Comparison of ENCODE assay signal across 17 cellular contexts in the genomic region with DNA sequence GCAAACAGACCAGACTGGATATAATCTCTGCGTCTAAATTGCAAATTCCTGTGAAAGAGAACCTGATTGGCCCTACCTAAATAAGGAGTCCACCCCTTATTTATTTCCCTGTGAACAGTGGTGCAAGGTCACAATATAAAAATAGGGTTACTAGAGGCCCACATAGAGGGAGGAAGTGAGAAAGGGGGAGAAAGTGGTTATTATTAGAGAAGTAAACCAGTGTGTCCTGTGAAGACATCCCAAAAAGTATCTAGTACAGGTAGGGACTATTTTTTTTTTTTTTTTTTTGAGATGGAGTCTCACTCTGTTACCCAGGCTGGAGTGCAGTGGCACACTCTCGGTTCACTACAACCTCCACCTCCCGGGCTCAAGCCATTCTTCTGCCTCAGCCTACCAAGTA. TPM values are rescaled to one million over a fixed set of nuclear protein-coding genes. Genes with fewer than 3 reads are reported as not detected.
A peak's percentile ranks its signal among the peaks of the same experiment; 100 is the strongest.
DNase-seq lines count a peak whose midpoint lies in the region; ATAC-seq, FAIRE-seq and TF ChIP-seq lines count a peak whose summit lies in the region.
"Had no signal": no experiment of that assay in that cellular context is flagged by ENCODE, and none has a peak within 500 bp of the region (broad histone marks: within the 10 kb centered on the region; RNA-seq: fewer than 3 reads in every experiment).

No MANE protein-coding gene starts in this region.

- H3K9ac ChIP-seq in GM12878 (ENCODE audit: control insufficient read depth, insufficient read depth, low read length) (no peak overlapping the region), GM23248 (no peak overlapping the region)

- H3K36me3 ChIP-seq in GM12878 (ENCODE audit: control insufficient read depth in 2 of 2, insufficient read depth in 2 of 2, low read length in 1 of 2): no peaks in the 10 kb centered on the region
- no peaks in the 10 kb centered on the region for H3K36me3 ChIP-seq in osteoblast (ENCODE audit: insufficient read depth, low read length)
- no peaks in the 10 kb centered on the region for H3K36me3 ChIP-seq in GM23248 (ENCODE audit: low read depth)
- H3K36me3 ChIP-seq: HAP-1 had no signal

- 25% methylated on average over 3 of the region's 3 CpGs for WGBS in GM12878 (ENCODE audit: insufficient coverage, insufficient replicate concordance, low lambda C conversion rate, missing lambda C conversion rate)
- 87 to 92% methylated on average over 3 of the region's 3 CpGs for WGBS in GM23248 (ENCODE audit: low coverage in 1 of 2, low lambda C conversion rate in 2 of 2, missing lambda C conversion rate in 2 of 2), 2 experiments

- CTCF ChIA-PET in GM12878 (lab: Yijun Ruan, JAX): interaction anchor here (1.0 kb wide), 1 partner anchor 10 kb away, joined by 3 read pairs; no protein-coding TSS in a partner anchor

- peak; percentile 41 for ATAC-seq in GM21360 (IDR thresholded peaks at IDR 0.05; ENCODE audit: unreplicated experiment)
- ATAC-seq in GM12878: peak; percentile 37; the same call in 2 of the 3 replicates
- peak in 1 of 2 donors; percentile 48 for ATAC-seq in naive B cell (ENCODE audit: low read depth in 2 of 2)
- no peak for ATAC-seq in stimulated activated effector memory CD8-positive, alpha-beta T cell treated with anti-CD3 and anti-CD28 coated beads, Interleukin-12 subunit alpha, Interleukin-12 subunit beta, amount 100 ng/mL, for 72 hours
- ATAC-seq: HepG2 had no signal

- peaks cover 3% of the 10 kb centered on the region; the same call in 1 of the 2 replicates for H3K9me2 ChIP-seq in GM23248 (ENCODE audit: insufficient read depth)

- no peak for TF ChIP-seq POLR2A in GM12891 (IDR thresholded peaks at IDR 0.05; ENCODE audit: low read depth, low read length)
- no peak for TF ChIP-seq POLR2A in GM12878 (IDR thresholded peaks at IDR 0.05; ENCODE audit: low read depth, low read length)

- FAIRE-seq in GM12891 (lab: Jason Lieb, UNC) (no peak), GM12878 (lab: Jason Lieb, UNC) (no peak)
- FAIRE-seq: HepG2, HTR-8/SVneo had no signal

- POLR2A ChIA-PET in GM12878 (lab: Charles Lee): no interaction called here

- H4K20me1 ChIP-seq in GM12878 (ENCODE audit: control insufficient read depth, insufficient read depth): no peaks in the 10 kb centered on the region
- H4K20me1 ChIP-seq in osteoblast (ENCODE audit: insufficient read depth, low read length): no peaks in the 10 kb centered on the region
- no peaks in the 10 kb centered on the region for H4K20me1 ChIP-seq in GM23248 (ENCODE audit: insufficient read depth)

- H3K4me2 ChIP-seq in GM12878 (ENCODE audit: control insufficient read depth, insufficient read depth): peak overlapping the region; percentile 61
- H3K4me2 ChIP-seq in osteoblast (ENCODE audit: insufficient read depth, low read length): no peak overlapping the region
- no peak overlapping the region for H3K4me2 ChIP-seq in GM23248 (ENCODE audit: unreplicated experiment)

- H3K4me1 ChIP-seq in GM12878 (ENCODE audit: control insufficient read depth, insufficient read depth, low read length) (peaks cover 21% of the 10 kb centered on the region), osteoblast (ENCODE audit: insufficient read depth, low read length) (no peaks in the 10 kb centered on the region), GM23248 (ENCODE audit: insufficient read depth) (peaks cover 5% of the 10 kb centered on the region; the same call in 1 of the 2 replicates)

- H3K27ac ChIP-seq in GM12878 (ENCODE audit: control insufficient read depth, insufficient read depth) (no peak overlapping the region), osteoblast (ENCODE audit: low read depth, low read length) (no peak overlapping the region), GM23248 (no peak overlapping the region)

- H3K27me3 ChIP-seq in GM12878 (replicated peaks in 1 of 2; ENCODE audit: control insufficient read depth in 2 of 2, insufficient read depth in 2 of 2, low read length in 1 of 2) (no peaks in the 10 kb centered on the region), osteoblast (ENCODE audit: insufficient read depth, low read length) (no peaks in the 10 kb centered on the region), GM23248 (replicated peaks; ENCODE audit: insufficient read depth) (no peaks in the 10 kb centered on the region)

- H3K36me3 Mint-ChIP-seq in naive B cell: no peaks in the 10 kb centered on the region
- H3K36me3 Mint-ChIP-seq in stimulated activated effector memory CD8-positive, alpha-beta T cell treated with anti-CD3 and anti-CD28 coated beads, Interleukin-12 subunit alpha, Interleukin-12 subunit beta, amount 100 ng/mL, for 72 hours: no peaks in the 10 kb centered on the region

- DNase-seq in GM12891 (ENCODE audit: insufficient read length, low spot score) (no peak), GM12878 (ENCODE audit: low read depth, low spot score) (no peak), naive B cell (no peak), osteoblast (ENCODE audit: insufficient read length, low spot score, missing footprints) (no peak), NCI-H2081 treated with DMSO at 0.1 percent for 48 hours (lab: John Stamatoyannopoulos, UW) (no peak), GM23248 (no peak)
- no peak for DNase-seq in stimulated activated effector memory CD8-positive, alpha-beta T cell treated with anti-CD3 and anti-CD28 coated beads, Interleukin-12 subunit alpha, Interleukin-12 subunit beta, amount 100 ng/mL, for 72 hours (ENCODE audit: low spot score in 2 of 2)
- DNase-seq: ACHN; C1 segment of cervical spinal cord; Calu3; CD4-positive, alpha-beta T cell; DMS 273 treated with DMSO at 0.1 percent for 48 hours; GOT3 had no signal

- no peak for TF ChIP-seq RAD21 in GM12878 (IDR thresholded peaks at IDR 0.05; ENCODE audit: insufficient read depth, low read depth, low read length)

- H3K9me3 Mint-ChIP-seq in naive B cell: no peaks in the 10 kb centered on the region
- H3K9me3 Mint-ChIP-seq in stimulated activated effector memory CD8-positive, alpha-beta T cell treated with anti-CD3 and anti-CD28 coated beads, Interleukin-12 subunit alpha, Interleukin-12 subunit beta, amount 100 ng/mL, for 72 hours: no peaks in the 10 kb centered on the region
- H3K9me3 Mint-ChIP-seq: CD4-positive, alpha-beta T cell had no signal

- SMC1A ChIA-PET in GM12878 (lab: Charles Lee; ENCODE audit: uncharacterized antibody, unreplicated experiment): no interaction called here

- TF ChIP-seq CTCF in GM12878 (IDR thresholded peaks at IDR 0.05 in 2 of 3, conservative IDR thresholded peaks at IDR 0.05 in 1 of 3; ENCODE audit: control insufficient read depth in 2 of 3, extremely low read depth in 1 of 3, insufficient read depth in 1 of 3, low read depth in 3 of 3, low read length in 3 of 3): no peak
- no peak for TF ChIP-seq CTCF in osteoblast (IDR thresholded peaks at IDR 0.05; ENCODE audit: extremely low read depth, low read depth, low read length)

- peaks cover 0 to 10% (median 0%) of the 10 kb centered on the region in 3 donors for H3K27me3 Mint-ChIP-seq in naive B cell
- H3K27me3 Mint-ChIP-seq: CD4-positive, alpha-beta T cell had no signal

- H2AFZ ChIP-seq in GM12878 (ENCODE audit: control insufficient read depth, low read depth, low read length) (no peak overlapping the region), osteoblast (ENCODE audit: low read length) (no peak overlapping the region), GM23248 (no peak overlapping the region)

- H3K79me2 ChIP-seq in GM12878 (ENCODE audit: control insufficient read depth, insufficient read depth, low read length) (no peaks in the 10 kb centered on the region), osteoblast (ENCODE audit: insufficient read depth, low read length) (no peaks in the 10 kb centered on the region), GM23248 (ENCODE audit: insufficient read depth) (no peaks in the 10 kb centered on the region)

- intact Hi-C loops in GM12878 (cut with micrococcal nuclease; ENCODE audit: unreplicated experiment): no loop called here

- no TSS peak for BruUV-seq in GM12878 (replicated peaks; lab: Mats Ljungman, UMichigan)

- peak overlapping the region in 5 of 8 donors; percentile 7 to 80 (median 63) for H3K4me3 Mint-ChIP-seq in naive B cell
- no peak overlapping the region for H3K4me3 Mint-ChIP-seq in stimulated activated effector memory CD8-positive, alpha-beta T cell treated with anti-CD3 and anti-CD28 coated beads, Interleukin-12 subunit alpha, Interleukin-12 subunit beta, amount 100 ng/mL, for 72 hours
- H3K4me3 Mint-ChIP-seq: CD4-positive, alpha-beta T cell had no signal

- H3K9me3 ChIP-seq in GM12878 (replicated peaks; ENCODE audit: control insufficient read depth, insufficient read depth, low read length) (no peaks in the 10 kb centered on the region), osteoblast (ENCODE audit: low read depth, low read length) (no peaks in the 10 kb centered on the region), GM23248 (ENCODE audit: low read depth) (no peaks in the 10 kb centered on the region)
- H3K9me3 ChIP-seq: HAP-1 had no signal

- peak overlapping the region in 3 of 6 donors; percentile 54 to 74 (median 63) for H3K27ac Mint-ChIP-seq in naive B cell
- no peak overlapping the region for H3K27ac Mint-ChIP-seq in stimulated activated effector memory CD8-positive, alpha-beta T cell treated with anti-CD3 and anti-CD28 coated beads, Interleukin-12 subunit alpha, Interleukin-12 subunit beta, amount 100 ng/mL, for 72 hours
- H3K27ac Mint-ChIP-seq: CD4-positive, alpha-beta T cell had no signal

- no peaks in the 10 kb centered on the region for H3F3A ChIP-seq in GM23248 (ENCODE audit: insufficient read depth)

- H3K4me3 ChIP-seq in GM12878 (no peak overlapping the region), osteoblast (ENCODE audit: insufficient read depth, low read length) (no peak overlapping the region), GM23248 (no peak overlapping the region)
- H3K4me3 ChIP-seq: HAP-1 had no signal

- in situ Hi-C loops in GM12878 (cut with MboI) (no loop called here), GM23248 (cut with MboI) (loop anchor here (25.0 kb wide), 1 partner anchor 208 kb away; no protein-coding TSS in a partner anchor)

- H3K4me1 Mint-ChIP-seq in naive B cell: peaks cover 27 to 45% (median 30%) of the 10 kb centered on the region in 3 donors
- peaks cover 4% of the 10 kb centered on the region for H3K4me1 Mint-ChIP-seq in stimulated activated effector memory CD8-positive, alpha-beta T cell treated with anti-CD3 and anti-CD28 coated beads, Interleukin-12 subunit alpha, Interleukin-12 subunit beta, amount 100 ng/mL, for 72 hours

- TF ChIP-seq EP300 in GM12878 (IDR thresholded peaks at IDR 0.05; ENCODE audit: borderline replicate concordance in 1 of 2, control insufficient read depth in 1 of 2, low read depth in 2 of 2, low read length in 2 of 2): no peak

- RAD21 ChIA-PET in GM12878 (lab: Charles Lee; ENCODE audit: unreplicated experiment): interaction anchor here (1.0 kb wide), 1 partner anchor 15 kb away, joined by 3 read pairs; no protein-coding TSS in a partner anchor

RNA-seq across cellular contexts. Expression of gene FRYL, which starts 15.0 kb away (rescaled TPM):
- 14.8 TPM for polyA plus RNA-seq in GM12891 (2012; ENCODE audit: low read depth, missing spikeins)
- 290 and 300 TPM in 2 replicates for total RNA-seq in GM12878 (2013; cell fraction: nucleolus; rRNA removed)
- total RNA-seq in GM12878 (2014; rRNA removed): 44.3 and 54.1 TPM in 2 replicates
- 50.6 and 53.6 TPM in 2 replicates for total RNA-seq in GM12878 (2014; rRNA removed; fragmentation: Illumina TruSeq; extraction: Trizol)
- 40.9 and 48.4 TPM in 2 replicates for total RNA-seq in GM12878 (2021)
- 9.6 TPM for polyA plus RNA-seq in GM12878 (2011; ENCODE audit: low read depth)
- polyA plus RNA-seq in GM12878 (2011; rRNA removed): 42.5 and 57.4 TPM in 2 replicates
- polyA plus RNA-seq in GM12878 (2011; cell fraction: cytosol; rRNA removed): 15.4 and 21.6 TPM in 2 replicates
- 51.3 and 52.6 TPM in 2 replicates for polyA plus RNA-seq in GM12878 (2011; cell fraction: nucleus; rRNA removed)
- 14.6 and 20.4 TPM in 2 replicates for polyA plus RNA-seq in GM12878 (2012)
- 27.0 and 31.0 TPM in 2 replicates for polyA plus RNA-seq in GM12878 (2014; fragmentation: Illumina TruSeq; extraction: Trizol)
- 10 to 100 TPM; 10.3 to 12.6 TPM for polyA plus RNA-seq in GM12878 (2014; fragmentation: Nextera tagmentation; extraction: Ambion mirVana)
- 23.0 and 23.8 TPM in 2 replicates for polyA plus RNA-seq in GM12878 (2014; rRNA removed)
- 10 to 100 TPM; 28.4 to 29.0 TPM for polyA plus RNA-seq in GM12878 (2016; fragmentation: Nextera tagmentation; extraction: Ambion mirVana)
- 128 and 172 TPM in 2 replicates for polyA minus RNA-seq in GM12878 (2011; rRNA and poly(A)+ RNA removed)
- 36.4 and 41.7 TPM in 2 replicates for polyA minus RNA-seq in GM12878 (2011; cell fraction: cytosol; rRNA and poly(A)+ RNA removed)
- polyA minus RNA-seq in GM12878 (2011; cell fraction: nucleus; rRNA and poly(A)+ RNA removed): 164 and 223 TPM in 2 replicates
- polyA plus RNA-seq in naive B cell (ENCODE audit: low read depth in 6 of 6): 10 to 100 TPM; 24.4 to 49.5 (median 37.9) TPM
- total RNA-seq in osteoblast: 39.2 and 42.0 TPM in 2 replicates
- 28.4 and 34.7 TPM in 2 replicates for total RNA-seq in GM23248 (2014; rRNA removed; shearing (Covaris generic))
- 12.4 and 16.6 TPM in 2 replicates for polyA plus RNA-seq in GM23248 (2016; fragmentation: Nextera tagmentation; extraction: Ambion mirVana)

RNA-seq across cellular contexts. Expression of gene OCIAD1, which starts 35.8 kb away (rescaled TPM):
- 84.8 TPM for polyA plus RNA-seq in GM12891 (2012; ENCODE audit: low read depth, missing spikeins)
- total RNA-seq in GM12878 (2013; cell fraction: nucleolus; rRNA removed): 201 and 206 TPM in 2 replicates
- total RNA-seq in GM12878 (2014; rRNA removed) (89.6 and 104 TPM in 2 replicates), GM12878 (2014; rRNA removed; fragmentation: Illumina TruSeq; extraction: Trizol) (107 and 109 TPM in 2 replicates), GM12878 (2021) (89.1 and 90.6 TPM in 2 replicates), osteoblast (78.2 and 87.5 TPM in 2 replicates)
- 108 TPM for polyA plus RNA-seq in GM12878 (2011; ENCODE audit: low read depth)
- polyA plus RNA-seq in GM12878 (2011; rRNA removed) (178 and 255 TPM in 2 replicates), GM12878 (2014; fragmentation: Illumina TruSeq; extraction: Trizol) (196 and 261 TPM in 2 replicates), GM12878 (2014; fragmentation: Nextera tagmentation; extraction: Ambion mirVana) (100 to 1,000 TPM; 131 to 141 TPM), GM12878 (2014; rRNA removed) (93.4 and 108 TPM in 2 replicates), GM12878 (2016; fragmentation: Nextera tagmentation; extraction: Ambion mirVana) (100 to 1,000 TPM; 146 to 148 TPM), naive B cell (ENCODE audit: low read depth in 6 of 6) (100 to 1,000 TPM; 190 to 222 (median 202) TPM), GM23248 (2016; fragmentation: Nextera tagmentation; extraction: Ambion mirVana) (151 and 157 TPM in 2 replicates)
- 84.6 and 88.1 TPM in 2 replicates for polyA plus RNA-seq in GM12878 (2011; cell fraction: cytosol; rRNA removed)
- 76.2 and 80.2 TPM in 2 replicates for polyA plus RNA-seq in GM12878 (2011; cell fraction: nucleus; rRNA removed)
- 99.9 and 107 TPM in 2 replicates for polyA plus RNA-seq in GM12878 (2012)
- 53.7 and 65.8 TPM in 2 replicates for polyA minus RNA-seq in GM12878 (2011; rRNA and poly(A)+ RNA removed)
- 35.5 and 40.1 TPM in 2 replicates for polyA minus RNA-seq in GM12878 (2011; cell fraction: cytosol; rRNA and poly(A)+ RNA removed)
- polyA minus RNA-seq in GM12878 (2011; cell fraction: nucleus; rRNA and poly(A)+ RNA removed): 64.0 and 117 TPM in 2 replicates
- 88.9 and 147 TPM in 2 replicates for total RNA-seq in GM23248 (2014; rRNA removed; shearing (Covaris generic))
